22 cellular contexts compared by ENCODE assay signal in the genomic region with DNA sequence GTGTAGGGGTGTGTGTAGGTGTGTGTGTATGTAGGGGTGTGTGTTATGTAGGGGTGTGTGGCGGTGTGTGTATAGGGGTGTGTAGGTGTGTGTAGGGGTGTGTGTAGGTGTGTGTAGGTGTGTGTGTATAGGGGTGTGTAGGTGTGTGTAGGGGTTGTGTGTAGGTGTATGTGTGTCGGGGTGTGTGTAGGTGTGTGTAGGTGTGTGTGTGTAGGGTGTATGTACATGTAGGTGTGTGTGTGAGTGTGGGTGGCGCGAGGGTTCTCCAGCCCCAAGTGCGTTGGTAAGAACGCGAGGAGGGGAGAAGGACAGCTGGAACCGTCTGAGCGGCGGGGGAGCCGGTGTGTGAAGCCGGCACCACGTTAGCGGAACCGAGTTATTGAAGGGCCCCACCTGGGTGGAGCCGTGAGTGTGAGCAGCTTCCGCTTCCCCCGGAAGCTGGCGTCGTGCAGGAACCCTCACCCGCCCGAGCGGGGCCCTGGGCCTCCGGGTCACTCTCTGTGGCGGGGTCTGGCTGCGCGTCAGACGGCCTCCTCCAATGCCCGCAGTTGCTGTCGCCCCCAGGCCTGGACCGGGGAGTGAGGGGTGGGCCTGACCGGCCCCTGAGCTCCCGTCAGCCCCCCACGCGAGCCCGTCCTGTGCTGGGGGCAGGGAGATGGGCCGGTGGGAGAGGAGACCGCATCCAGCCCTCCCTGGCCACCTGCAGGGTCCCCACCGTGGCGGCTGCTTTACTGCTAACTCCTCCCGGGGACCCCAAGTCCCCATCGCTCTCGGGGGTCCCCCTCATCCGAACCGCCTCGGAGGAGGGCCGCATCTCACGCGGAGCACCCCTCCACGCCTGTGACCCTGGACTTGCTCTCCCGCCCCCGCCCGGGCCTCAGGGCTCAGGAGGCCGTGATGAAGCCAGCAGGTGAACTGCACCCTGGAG. TPM values are rescaled to one million over a fixed set of nuclear protein-coding genes. Genes with fewer than 3 reads are reported as not detected.
DNase-seq lines count a peak whose midpoint lies in the region; ATAC-seq lines count a peak whose summit lies in the region.
"Had no signal": no experiment of that assay in that cellular context is flagged by ENCODE, and none has a peak within 500 bp of the region (broad histone marks: within the 10 kb centered on the region; RNA-seq: fewer than 3 reads in every experiment).

No MANE protein-coding gene starts in this region.

- no peak for ATAC-seq in stimulated activated naive CD8-positive, alpha-beta T cell treated with anti-CD3 and anti-CD28 coated beads, Interleukin-15, Interleukin-2, amounts not matched to agents 100 U/mL and 50 U/mL, for 24 hours
- ATAC-seq in activated CD8-positive, alpha-beta T cell treated with anti-CD3 and anti-CD28 coated beads, Interleukin-2, amount 10 ng/mL, durations not matched to agents 7 days and 5 days: peak; percentile 51
- peak; percentile 32 for ATAC-seq in naive thymus-derived CD4-positive, alpha-beta T cell
- ATAC-seq in GM19395 (IDR thresholded peaks at IDR 0.05; ENCODE audit: unreplicated experiment) (no peak), HG03520 (IDR thresholded peaks at IDR 0.05; ENCODE audit: unreplicated experiment) (no peak)
- ATAC-seq: Right ventricle myocardium inferior had no signal

- H3K4me3 Mint-ChIP-seq in stimulated activated naive CD8-positive, alpha-beta T cell treated with anti-CD3 and anti-CD28 coated beads, Interleukin-15, Interleukin-2, amounts not matched to agents 100 ng/mL and 50 ng/mL, for 24 hours: peak overlapping the region; percentile 20
- H3K4me3 Mint-ChIP-seq in activated CD8-positive, alpha-beta T cell treated with anti-CD3 and anti-CD28 coated beads, Interleukin-2, amount 10 ng/mL, durations not matched to agents 7 days and 5 days: no peak overlapping the region
- peak overlapping the region in 2 of 10 donors; percentile 30 to 37 for H3K4me3 Mint-ChIP-seq in naive thymus-derived CD4-positive, alpha-beta T cell
- no peak overlapping the region for H3K4me3 Mint-ChIP-seq in CD8-positive, alpha-beta memory T cell
- H3K4me3 Mint-ChIP-seq: HFFc6 had no signal

- H3K36me3 Mint-ChIP-seq in stimulated activated naive CD8-positive, alpha-beta T cell treated with anti-CD3 and anti-CD28 coated beads, Interleukin-15, Interleukin-2, amounts not matched to agents 100 ng/mL and 50 ng/mL, for 24 hours (ENCODE audit: low read depth): no peaks in the 10 kb centered on the region
- H3K36me3 Mint-ChIP-seq in activated CD8-positive, alpha-beta T cell treated with anti-CD3 and anti-CD28 coated beads, Interleukin-2, amount 10 ng/mL, durations not matched to agents 7 days and 5 days (ENCODE audit: low read depth): no peaks in the 10 kb centered on the region
- H3K36me3 Mint-ChIP-seq in naive thymus-derived CD4-positive, alpha-beta T cell: no peaks in the 10 kb centered on the region
- no peaks in the 10 kb centered on the region for H3K36me3 Mint-ChIP-seq in CD8-positive, alpha-beta memory T cell
- H3K36me3 Mint-ChIP-seq: CD4-positive, alpha-beta memory T cell had no signal

- no peak for DNase-seq in stimulated activated naive CD8-positive, alpha-beta T cell treated with anti-CD3 and anti-CD28 coated beads, Interleukin-15, Interleukin-2, amounts not matched to agents 100 U/mL and 50 U/mL, for 24 hours
- no peak for DNase-seq in activated CD8-positive, alpha-beta T cell treated with anti-CD3 and anti-CD28 coated beads, Interleukin-2, amount 10 ng/mL, durations not matched to agents 7 days and 5 days
- peak in 1 of 9 donors; percentile 11 for DNase-seq in naive thymus-derived CD4-positive, alpha-beta T cell
- no peak for DNase-seq in NK-92 (lab: John Stamatoyannopoulos, UW; ENCODE audit: unreplicated experiment)
- no peak for DNase-seq in CD8-positive, alpha-beta memory T cell
- DNase-seq: amniotic stem cell; CD4-positive, alpha-beta memory T cell; central memory CD4-positive, alpha-beta T cell; DMS79; effector CD4-positive, alpha-beta T cell; HFFc6; left ventricle myocardium inferior; NCI-H1092; NCI-H2029 treated with DMSO at 0.1 percent for 48 hours; nucleus accumbens; transverse colon had no signal

- H3K36me3 ChIP-seq in naive thymus-derived CD4-positive, alpha-beta T cell (ENCODE audit: control insufficient read depth in 2 of 3, insufficient read depth in 3 of 3, low read length in 3 of 3): no peaks in the 10 kb centered on the region
- H3K36me3 ChIP-seq in CD8-positive, alpha-beta memory T cell (ENCODE audit: insufficient read depth, low read length): no peaks in the 10 kb centered on the region
- H3K36me3 ChIP-seq: left ventricle myocardium inferior, right atrium auricular region, transverse colon had no signal

- POLR2A ChIA-PET in activated CD8-positive, alpha-beta T cell treated with anti-CD3 and anti-CD28 coated beads, Interleukin-2, amount 10 ng/mL, durations not matched to agents 7 days and 5 days (lab: Charles Lee): no interaction called here
- POLR2A ChIA-PET in naive thymus-derived CD4-positive, alpha-beta T cell (lab: Charles Lee): no interaction called here
- POLR2A ChIA-PET in CD8-positive, alpha-beta memory T cell (lab: Charles Lee): no interaction called here

- no peaks in the 10 kb centered on the region for H3K4me1 ChIP-seq in naive thymus-derived CD4-positive, alpha-beta T cell (ENCODE audit: control insufficient read depth in 2 of 2, insufficient read depth in 2 of 2, low read length in 2 of 2)
- no peaks in the 10 kb centered on the region for H3K4me1 ChIP-seq in CD8-positive, alpha-beta memory T cell (ENCODE audit: insufficient read depth, low read length)
- H3K4me1 ChIP-seq: left ventricle myocardium inferior, right atrium auricular region, transverse colon had no signal

- H3K27me3 Mint-ChIP-seq in stimulated activated naive CD8-positive, alpha-beta T cell treated with anti-CD3 and anti-CD28 coated beads, Interleukin-15, Interleukin-2, amounts not matched to agents 100 ng/mL and 50 ng/mL, for 24 hours: no peaks in the 10 kb centered on the region
- H3K27me3 Mint-ChIP-seq in activated CD8-positive, alpha-beta T cell treated with anti-CD3 and anti-CD28 coated beads, Interleukin-2, amount 10 ng/mL, durations not matched to agents 7 days and 5 days (ENCODE audit: low read depth): no peaks in the 10 kb centered on the region
- H3K27me3 Mint-ChIP-seq in naive thymus-derived CD4-positive, alpha-beta T cell: peaks cover 0 to 10% (median 0%) of the 10 kb centered on the region in 5 donors
- H3K27me3 Mint-ChIP-seq in CD8-positive, alpha-beta memory T cell: peaks cover 0 to 3% of the 10 kb centered on the region in 2 donors
- H3K27me3 Mint-ChIP-seq: CD4-positive, alpha-beta memory T cell had no signal

- CTCF ChIA-PET in activated CD8-positive, alpha-beta T cell treated with anti-CD3 and anti-CD28 coated beads, Interleukin-2, amount 10 ng/mL, durations not matched to agents 7 days and 5 days (lab: Charles Lee): no interaction called here
- CTCF ChIA-PET in naive thymus-derived CD4-positive, alpha-beta T cell (lab: Charles Lee): no interaction called here
- CTCF ChIA-PET in CD8-positive, alpha-beta memory T cell (lab: Charles Lee): no interaction called here

- H3K4me3 ChIP-seq in naive thymus-derived CD4-positive, alpha-beta T cell (ENCODE audit: low read length): no peak overlapping the region
- no peak overlapping the region for H3K4me3 ChIP-seq in CD8-positive, alpha-beta memory T cell (ENCODE audit: low read length)
- H3K4me3 ChIP-seq: left ventricle myocardium inferior, right atrium auricular region, transverse colon had no signal

- no peaks in the 10 kb centered on the region for H3K27me3 ChIP-seq in naive thymus-derived CD4-positive, alpha-beta T cell (ENCODE audit: control insufficient read depth in 2 of 2, insufficient read depth in 2 of 2, low read length in 2 of 2)
- H3K27me3 ChIP-seq in CD8-positive, alpha-beta memory T cell (ENCODE audit: insufficient read depth, low read length, poor library complexity, severe bottlenecking): no peaks in the 10 kb centered on the region
- H3K27me3 ChIP-seq: right atrium auricular region, transverse colon had no signal

- H3K27ac Mint-ChIP-seq in stimulated activated naive CD8-positive, alpha-beta T cell treated with anti-CD3 and anti-CD28 coated beads, Interleukin-15, Interleukin-2, amounts not matched to agents 100 ng/mL and 50 ng/mL, for 24 hours: no peak overlapping the region
- no peak overlapping the region for H3K27ac Mint-ChIP-seq in activated CD8-positive, alpha-beta T cell treated with anti-CD3 and anti-CD28 coated beads, Interleukin-2, amount 10 ng/mL, durations not matched to agents 7 days and 5 days
- peak overlapping the region in 1 of 9 donors; percentile 4 for H3K27ac Mint-ChIP-seq in naive thymus-derived CD4-positive, alpha-beta T cell
- H3K27ac Mint-ChIP-seq in CD8-positive, alpha-beta memory T cell: no peak overlapping the region
- H3K27ac Mint-ChIP-seq: HFFc6 had no signal

- H3K9me3 ChIP-seq in naive thymus-derived CD4-positive, alpha-beta T cell (ENCODE audit: control insufficient read depth in 2 of 3, low read length in 3 of 3): no peaks in the 10 kb centered on the region
- no peaks in the 10 kb centered on the region for H3K9me3 ChIP-seq in CD8-positive, alpha-beta memory T cell (ENCODE audit: low read length)
- H3K9me3 ChIP-seq: left ventricle myocardium inferior, right atrium auricular region, transverse colon had no signal

- H3K27ac ChIP-seq in naive thymus-derived CD4-positive, alpha-beta T cell (ENCODE audit: low read depth, low read length): no peak overlapping the region
- no peak overlapping the region for H3K27ac ChIP-seq in CD8-positive, alpha-beta memory T cell (ENCODE audit: low read depth, low read length)
- H3K27ac ChIP-seq: left ventricle myocardium inferior, right atrium auricular region, transverse colon had no signal

- H3K9me3 Mint-ChIP-seq in stimulated activated naive CD8-positive, alpha-beta T cell treated with anti-CD3 and anti-CD28 coated beads, Interleukin-15, Interleukin-2, amounts not matched to agents 100 ng/mL and 50 ng/mL, for 24 hours: no peaks in the 10 kb centered on the region
- H3K9me3 Mint-ChIP-seq in activated CD8-positive, alpha-beta T cell treated with anti-CD3 and anti-CD28 coated beads, Interleukin-2, amount 10 ng/mL, durations not matched to agents 7 days and 5 days (ENCODE audit: insufficient read depth): no peaks in the 10 kb centered on the region
- peaks cover 0 to 13% (median 0%) of the 10 kb centered on the region in 11 donors for H3K9me3 Mint-ChIP-seq in naive thymus-derived CD4-positive, alpha-beta T cell
- H3K9me3 Mint-ChIP-seq in CD8-positive, alpha-beta memory T cell: no peaks in the 10 kb centered on the region
- H3K9me3 Mint-ChIP-seq: CD4-positive, alpha-beta memory T cell; HFFc6 had no signal

- H3K4me1 Mint-ChIP-seq in stimulated activated naive CD8-positive, alpha-beta T cell treated with anti-CD3 and anti-CD28 coated beads, Interleukin-15, Interleukin-2, amounts not matched to agents 100 ng/mL and 50 ng/mL, for 24 hours (ENCODE audit: low read depth): no peaks in the 10 kb centered on the region
- H3K4me1 Mint-ChIP-seq in activated CD8-positive, alpha-beta T cell treated with anti-CD3 and anti-CD28 coated beads, Interleukin-2, amount 10 ng/mL, durations not matched to agents 7 days and 5 days (ENCODE audit: low read depth): no peaks in the 10 kb centered on the region
- no peaks in the 10 kb centered on the region for H3K4me1 Mint-ChIP-seq in naive thymus-derived CD4-positive, alpha-beta T cell
- H3K4me1 Mint-ChIP-seq in CD8-positive, alpha-beta memory T cell: no peaks in the 10 kb centered on the region

- intact Hi-C loops in naive thymus-derived CD4-positive, alpha-beta T cell (cut with micrococcal nuclease): no loop called here

RNA-seq across cellular contexts. Expression of a gene that starts 49.6 kb away (rescaled TPM):
- 10 to 100 TPM; 33.1 to 33.3 TPM for total RNA-seq in activated CD8-positive, alpha-beta T cell treated with anti-CD3 and anti-CD28 coated beads, Interleukin-2, amount 10 ng/mL, durations not matched to agents 7 days and 5 days
- total RNA-seq in naive thymus-derived CD4-positive, alpha-beta T cell: 10 to 100 TPM; 12.1 to 31.8 (median 23.2) TPM
- 10 to 100 TPM; 57.2 to 57.9 TPM for polyA plus RNA-seq in naive thymus-derived CD4-positive, alpha-beta T cell
- 10 to 100 TPM; 71.0 to 80.7 TPM for total RNA-seq in CD8-positive, alpha-beta memory T cell
- polyA plus RNA-seq in CD8-positive, alpha-beta memory T cell: 51.3 TPM

RNA-seq across cellular contexts. Expression of a gene that starts 50.7 kb away (rescaled TPM):
- total RNA-seq in activated CD8-positive, alpha-beta T cell treated with anti-CD3 and anti-CD28 coated beads, Interleukin-2, amount 10 ng/mL, durations not matched to agents 7 days and 5 days: not detected
- total RNA-seq in naive thymus-derived CD4-positive, alpha-beta T cell: under 1 TPM in 1 of 5 experiments, not detected in 4; 0.19 TPM
- not detected for polyA plus RNA-seq in naive thymus-derived CD4-positive, alpha-beta T cell
- under 1 TPM; 0.15 to 0.22 TPM for total RNA-seq in CD8-positive, alpha-beta memory T cell
- 0.20 TPM for polyA plus RNA-seq in CD8-positive, alpha-beta memory T cell
- total RNA-seq: OCI-LY7 had no signal
- polyA plus RNA-seq: CD4-positive, alpha-beta memory T cell had no signal

Comparison
In these comparisons a context has a peak if more than half of its experiments do, and no peak if none do; other contexts are left out.
1. ATAC-seq: peak in activated CD8-positive, alpha-beta T cell treated with anti-CD3 and anti-CD28 coated beads, Interleukin-2, amount 10 ng/mL, durations not matched to agents 7 days and 5 days (single experiment) and naive thymus-derived CD4-positive, alpha-beta T cell (single experiment); none in stimulated activated naive CD8-positive, alpha-beta T cell treated with anti-CD3 and anti-CD28 coated beads, Interleukin-15, Interleukin-2, amounts not matched to agents 100 U/mL and 50 U/mL, for 24 hours (single experiment), GM19395 (single experiment) and HG03520 (single experiment).